19 cellular contexts compared by ENCODE assay signal in genomic region chr5:172679621-172680212, GRCh38. TPM values are rescaled to one million over a fixed set of nuclear protein-coding genes. Genes with fewer than 3 reads are reported as not detected.
DNase-seq lines count a peak whose midpoint lies in the region; ATAC-seq and TF ChIP-seq lines count a peak whose summit lies in the region.
"Had no signal": no experiment of that assay in that cellular context is flagged by ENCODE, and none has a peak within 500 bp of the region (broad histone marks: within the 10 kb centered on the region; RNA-seq: fewer than 3 reads in every experiment).

No MANE protein-coding gene starts in this region.

- no peak overlapping the region for H3K9ac ChIP-seq in mesenchymal stem cell (ENCODE audit: low read length)
- H3K9ac ChIP-seq: KMS-11 had no signal

- H2BK120ac ChIP-seq in mesenchymal stem cell (ENCODE audit: low read depth, low read length) = no peak overlapping the region

- H4K91ac ChIP-seq in mesenchymal stem cell (ENCODE audit: low read length) = no peak overlapping the region

- TF ChIP-seq CTCF in dorsolateral prefrontal cortex (IDR thresholded peaks at IDR 0.05 in 54 of 56, conservative IDR thresholded peaks at IDR 0.05 in 2 of 56; ENCODE audit: low read depth in 1 of 56, partially characterized antibody in 56 of 56) = no peak

- H3K27me3 ChIP-seq in dorsolateral prefrontal cortex (peaks cover 0 to 11% (median 0%) of the 10 kb centered on the region in 45 donors), mesenchymal stem cell (ENCODE audit: control insufficient read depth in 1 of 2, insufficient read depth in 1 of 2, low read length in 2 of 2) (peaks cover 14 to 15% of the 10 kb centered on the region in 2 experiments)
- H3K27me3 ChIP-seq: brain microvascular endothelial cell, testis had no signal

- no peaks in the 10 kb centered on the region for H3K79me1 ChIP-seq in mesenchymal stem cell (replicated peaks; ENCODE audit: low read length, poor library complexity, severe bottlenecking)

- no peak overlapping the region for H2BK5ac ChIP-seq in mesenchymal stem cell (ENCODE audit: low read depth, low read length, poor library complexity, severe bottlenecking)

- 92% methylated on average over 6 of the region's 8 CpGs for WGBS in mesenchymal stem cell

- no peaks in the 10 kb centered on the region for H3K9me3 ChIP-seq in mesenchymal stem cell (ENCODE audit: control insufficient read depth, low read length)
- H3K9me3 ChIP-seq: testis had no signal

- no peak overlapping the region for H3K4me2 ChIP-seq in mesenchymal stem cell (ENCODE audit: low read length, poor library complexity, severe bottlenecking)
- H3K4me2 ChIP-seq: KMS-11 had no signal

- H3K4ac ChIP-seq in mesenchymal stem cell (ENCODE audit: low read depth in 1 of 2, low read length in 2 of 2) = no peak overlapping the region

- H2BK15ac ChIP-seq in mesenchymal stem cell (ENCODE audit: low read depth, poor library complexity, severe bottlenecking) = peak overlapping the region; percentile 6

- H3K18ac ChIP-seq in mesenchymal stem cell (ENCODE audit: low read depth in 1 of 2, low read length in 2 of 2) = no peak overlapping the region

- no peak for ATAC-seq in HG03342 (IDR thresholded peaks at IDR 0.05; ENCODE audit: unreplicated experiment)
- ATAC-seq in HG02678 (IDR thresholded peaks at IDR 0.05; ENCODE audit: unreplicated experiment) = no peak
- ATAC-seq: activated naive CD8-positive, alpha-beta T cell treated with anti-CD3 and anti-CD28 coated beads, Interleukin-2, amount 50 U/mL, for 24 hours; CD8-positive, alpha-beta T cell; T-helper 17 cell had no signal

- H4K8ac ChIP-seq in mesenchymal stem cell (ENCODE audit: low read length) = no peak overlapping the region

- H3K4me3 ChIP-seq in dorsolateral prefrontal cortex (no peak overlapping the region), mesenchymal stem cell (ENCODE audit: insufficient read depth in 1 of 2, low read depth in 1 of 2, low read length in 2 of 2) (no peak overlapping the region)
- H3K4me3 ChIP-seq: testis had no signal

- intact Hi-C loops in dorsolateral prefrontal cortex (cut with DNase I) = no loop called here

- H3K27ac ChIP-seq in dorsolateral prefrontal cortex (peak overlapping the region in 44 of 59 donors; percentile 2 to 88 (median 58)), mesenchymal stem cell (ENCODE audit: low read length, poor library complexity, severe bottlenecking) (no peak overlapping the region), temporal lobe (ENCODE audit: low read depth, low read length) (peak overlapping the region; percentile 75)
- H3K27ac ChIP-seq: brain microvascular endothelial cell, KMS-11, testis, WERI-Rb-1 had no signal

- no peak overlapping the region for H3K23ac ChIP-seq in mesenchymal stem cell (ENCODE audit: low read length in 2 of 2)

- H3K36me3 ChIP-seq in mesenchymal stem cell (ENCODE audit: control insufficient read depth in 1 of 2, insufficient read depth in 2 of 2, low read depth in 1 of 2, low read length in 2 of 2) = peaks cover 0 to 10% of the 10 kb centered on the region in 2 experiments
- H3K36me3 ChIP-seq: brain microvascular endothelial cell had no signal

- H3K4me1 ChIP-seq in mesenchymal stem cell (ENCODE audit: control insufficient read depth, insufficient read depth, low read depth, low read length) = peaks cover 12% of the 10 kb centered on the region

- peak; percentile 52 for DNase-seq in LoVo (ENCODE audit: low spot score)
- no peak for DNase-seq in dorsolateral prefrontal cortex
- DNase-seq in mesenchymal stem cell = no peak
- no peak for DNase-seq in OCI-M2 (lab: John Stamatoyannopoulos, UW; ENCODE audit: unreplicated experiment)
- no peak for DNase-seq in HT-29 (ENCODE audit: low spot score)
- DNase-seq: activated effector memory CD4-positive, alpha-beta T cell treated with Interleukin-2 at 50 U/mL for 16 hours; activated naive CD8-positive, alpha-beta T cell treated with anti-CD3 and anti-CD28 coated beads, Interleukin-2, amount 50 U/mL, for 24 hours; brain microvascular endothelial cell; CD8-positive, alpha-beta T cell; cortex of kidney; DMS79; NCI-H187 treated with DMSO at 0.1 percent for 48 hours; T-helper 17 cell; testis; WERI-Rb-1 had no signal

- no peak overlapping the region for H2BK12ac ChIP-seq in mesenchymal stem cell (ENCODE audit: low read length in 2 of 2)

- no peak overlapping the region for H2AFZ ChIP-seq in mesenchymal stem cell (ENCODE audit: low read depth, low read length)

- no peak overlapping the region for H3K14ac ChIP-seq in mesenchymal stem cell (ENCODE audit: low read length in 2 of 2)

- no peak overlapping the region for H2AK5ac ChIP-seq in mesenchymal stem cell (ENCODE audit: low read length, severe bottlenecking)

RNA-seq across cellular contexts. Expression of gene NEURL1B, which starts 38.7 kb away (rescaled TPM):
- total RNA-seq in dorsolateral prefrontal cortex (10 to 100 TPM in 115 of 120 experiments, 1 to 10 TPM in 5; 8.3 to 21.9 (median 13.9) TPM), temporal lobe (18.2 TPM)
- polyA plus RNA-seq in mesenchymal stem cell (2013, experiment 1 of 2) = 2.0 TPM
- 1.8 TPM for polyA plus RNA-seq in mesenchymal stem cell (2013, experiment 2 of 2)
- total RNA-seq in HT-29 (2014; rRNA removed; shearing (Covaris generic)) = 0.26 and 0.79 TPM in 2 replicates
